Comparison of ENCODE assay signal across 1 cellular context in genomic region chr3:129528589-129529100, GRCh38.
TF ChIP-seq lines count a peak whose summit lies in the region.

RHO (plus strand) TSS chr3:129528639; CDS start chr3:129528734, 95 bp downstream.

TF ChIP-seq in IMR-90, 13 proteins besides CTCF, POLR2A, EP300 and RAD21:
- TF ChIP-seq RCOR1 (IDR thresholded peaks at IDR 0.05; ENCODE audit: insufficient replicate concordance, low read length) (no peak), MAZ (IDR thresholded peaks at IDR 0.05; ENCODE audit: borderline replicate concordance, low read depth, low read length) (no peak), FOS (IDR thresholded peaks at IDR 0.05; ENCODE audit: low read depth, low read length) (no peak), USF2 (IDR thresholded peaks at IDR 0.05; ENCODE audit: low read depth, low read length) (no peak), ELK1 (IDR thresholded peaks at IDR 0.05; ENCODE audit: borderline replicate concordance, low read depth, low read length) (no peak), NFE2L2 (IDR thresholded peaks at IDR 0.05; ENCODE audit: low read depth, low read length) (no peak), RFX5 (IDR thresholded peaks at IDR 0.05; ENCODE audit: low read depth, low read length) (no peak)
